Comparison of ENCODE assay signal across 8 cellular contexts in genomic region chr19:12610540-12611360, GRCh38. TPM values are rescaled to one million over a fixed set of nuclear protein-coding genes. Genes with fewer than 3 reads are reported as not detected.
DNase-seq lines count a peak whose midpoint lies in the region; ATAC-seq and TF ChIP-seq lines count a peak whose summit lies in the region.

ZNF490 (minus strand) TSS chr19:12610813; CDS start chr19:12610680, 133 bp downstream.
ZNF791 (plus strand) TSS chr19:12610920; CDS start chr19:12611080, 160 bp downstream.

- peaks cover 25% of the 10 kb centered on the region for H3K4me1 ChIP-seq in thymus (ENCODE audit: control insufficient read depth, insufficient read depth, low read length)

- no peaks in the 10 kb centered on the region for H3K9me3 ChIP-seq in thymus (ENCODE audit: control insufficient read depth)

- H3K9me3 Mint-ChIP-seq in osteocyte (ENCODE audit: unreplicated experiment), result no peaks in the 10 kb centered on the region

- H3K4me3 ChIP-seq in GM12864 (ENCODE audit: low read depth, low read length) (peak within 1 kb of the TSS; percentile 80), thymus (ENCODE audit: low read length) (peak within 1 kb of the TSS; percentile 71)

- ATAC-seq in HG02763 (IDR thresholded peaks at IDR 0.05; ENCODE audit: unreplicated experiment), result peak; percentile 76
- ATAC-seq in Right ventricle myocardium inferior, result peak; percentile 99

- no peaks in the 10 kb centered on the region for H3K27me3 ChIP-seq in thymus (ENCODE audit: control insufficient read depth, insufficient read depth)

- under 1% methylated on average over 61 of the region's 61 CpGs for WGBS in thymus

- H3K27ac Mint-ChIP-seq in osteocyte (ENCODE audit: unreplicated experiment), result peak within 1 kb of the TSS; percentile 100

- H3K4me3 Mint-ChIP-seq in osteocyte (ENCODE audit: unreplicated experiment), result peak within 1 kb of the TSS; percentile 99

- no peaks in the 10 kb centered on the region for H3K27me3 Mint-ChIP-seq in osteocyte (ENCODE audit: unreplicated experiment)

- DNase-seq in GM12864 (ENCODE audit: low read depth) (peak; percentile 94), NCI-H1417 treated with DMSO at 0.1 percent for 48 hours (lab: John Stamatoyannopoulos, UW) (peak; percentile 82), SW 1271 (lab: John Stamatoyannopoulos, UW) (peak; percentile 97), Right ventricle myocardium inferior (ENCODE audit: missing footprints) (peak; percentile 99), osteocyte (ENCODE audit: extremely low spot score, unreplicated experiment) (peak; percentile 98)
- peak; percentile 96 for DNase-seq in activated naive CD8-positive, alpha-beta T cell treated with anti-CD3 and anti-CD28 coated beads, Interleukin-2, amount 50 U/mL, for 16 hours (ENCODE audit: low read depth, low spot score)

- intact Hi-C loops in Right ventricle myocardium inferior (cut with DNase I), result loop anchor here (10.0 kb wide), 1 partner anchor 846 kb away; the partner anchor contains the start of gene ZNF441

- peaks cover 19% of the 10 kb centered on the region for H3K4me1 Mint-ChIP-seq in osteocyte (ENCODE audit: unreplicated experiment)

- peaks cover 21% of the 10 kb centered on the region for H3K36me3 ChIP-seq in thymus (ENCODE audit: control insufficient read depth, insufficient read depth)

- TF ChIP-seq CTCF in GM12864 (IDR thresholded peaks at IDR 0.05; ENCODE audit: low read depth, low read length, missing control alignments) (no peak), osteocyte (IDR thresholded peaks at IDR 0.05) (no peak)

- peak within 1 kb of the TSS; percentile 93 for H3K27ac ChIP-seq in thymus (ENCODE audit: low read depth)

- H3K36me3 Mint-ChIP-seq in osteocyte (ENCODE audit: unreplicated experiment), result peaks cover 14% of the 10 kb centered on the region

RNA-seq across cellular contexts. Expression of gene ZNF490, which starts in this region (rescaled TPM):
- total RNA-seq in Right ventricle myocardium inferior, result 5.1 TPM
- total RNA-seq in osteocyte, result 9.2 TPM in 2 replicates
- polyA plus RNA-seq in thymus, result 1.6 TPM

RNA-seq across cellular contexts. Expression of gene ZNF791, which starts in this region (rescaled TPM):
- total RNA-seq in Right ventricle myocardium inferior (14.4 TPM), osteocyte (25.0 and 26.1 TPM in 2 replicates)
- 9.1 TPM for polyA plus RNA-seq in thymus

Comparison
In these comparisons a context has a peak if more than half of its experiments do, and no peak if none do; other contexts are left out.
1. Peak in every context shown above with its lines: DNase-seq, ATAC-seq, H3K4me3 ChIP-seq and H3K27ac ChIP-seq.